ENCODE assay signal across 8 cellular contexts in genomic region chr11:34051349-34052035, GRCh38. TPM values are rescaled to one million over a fixed set of nuclear protein-coding genes. Genes with fewer than 3 reads are reported as not detected.
A peak's percentile ranks its signal among the peaks of the same experiment; 100 is the strongest.
DNase-seq lines count a peak whose midpoint lies in the region; TF ChIP-seq lines count a peak whose summit lies in the region.

CAPRIN1 (plus strand) TSS chr11:34051731; CDS start chr11:34052421, 690 bp downstream.

- peaks cover 36% of the 10 kb centered on the region for H3K4me1 Mint-ChIP-seq in HFFc6 (ENCODE audit: low read depth)
- peaks cover 35% of the 10 kb centered on the region for H3K4me1 Mint-ChIP-seq in activated naive CD4-positive, alpha-beta T cell treated with anti-CD3 and anti-CD28 coated beads, Interleukin-2, amount 10 ng/mL, durations not matched to agents 7 days and 5 days

- H3K4me3 ChIP-seq in SK-N-MC = peak within 1 kb of the TSS; percentile 93

- H3K27me3 Mint-ChIP-seq in HFFc6 (ENCODE audit: insufficient read depth) = peaks cover 3% of the 10 kb centered on the region
- H3K27me3 Mint-ChIP-seq in activated naive CD4-positive, alpha-beta T cell treated with anti-CD3 and anti-CD28 coated beads, Interleukin-2, amount 10 ng/mL, durations not matched to agents 7 days and 5 days = peaks cover 2% of the 10 kb centered on the region

- H3K9me3 Mint-ChIP-seq in HFFc6 = no peaks in the 10 kb centered on the region
- H3K9me3 Mint-ChIP-seq in activated naive CD4-positive, alpha-beta T cell treated with anti-CD3 and anti-CD28 coated beads, Interleukin-2, amount 10 ng/mL, durations not matched to agents 7 days and 5 days = no peaks in the 10 kb centered on the region

- peak within 1 kb of the TSS; percentile 99 for H3K9ac ChIP-seq in SK-N-MC (ENCODE audit: insufficient read length)

- peaks cover 43% of the 10 kb centered on the region for H3K36me3 ChIP-seq in SK-N-MC (ENCODE audit: insufficient read depth, low read length)

- H3K27ac Mint-ChIP-seq in HFFc6 = peak within 1 kb of the TSS; percentile 96
- H3K27ac Mint-ChIP-seq in activated naive CD4-positive, alpha-beta T cell treated with anti-CD3 and anti-CD28 coated beads, Interleukin-2, amount 10 ng/mL, durations not matched to agents 7 days and 5 days = peak within 1 kb of the TSS; percentile 98

- no peaks in the 10 kb centered on the region for H3K9me3 ChIP-seq in SK-N-MC (ENCODE audit: low read depth, low read length)

- DNase-seq in GM03348 (ENCODE audit: low spot score) = peak; percentile 95
- DNase-seq in HFFc6 = peak; percentile 82
- DNase-seq in NCI-H1048 (lab: John Stamatoyannopoulos, UW) = peak; percentile 82
- no peak for DNase-seq in SK-N-MC (ENCODE audit: low read depth, low spot score)
- DNase-seq in activated naive CD4-positive, alpha-beta T cell treated with anti-CD3 and anti-CD28 coated beads, Interleukin-2, amount 10 ng/mL, durations not matched to agents 7 days and 5 days = peak; percentile 89
- peak; percentile 88 for DNase-seq in globus pallidus (ENCODE audit: low spot score)
- DNase-seq in nucleus accumbens (lab: John Stamatoyannopoulos, UW) = peak; percentile 22 to 95 (median 84)
- peak; percentile 84 for DNase-seq in superior temporal gyrus (ENCODE audit: extremely low spot score)

- CTCF ChIA-PET in activated naive CD4-positive, alpha-beta T cell treated with anti-CD3 and anti-CD28 coated beads, Interleukin-2, amount 10 ng/mL, durations not matched to agents 7 days and 5 days (lab: Charles Lee) = interaction anchor here (1.5 to 1.8 kb wide), 3 partner anchors 9 to 64 kb away, joined by 3 to 6 read pairs (median 4); no protein-coding TSS in a partner anchor

- TF ChIP-seq CTCF in HFFc6 (IDR thresholded peaks at IDR 0.05) = no peak; the same call in none of the 2 replicates

- H3K27ac ChIP-seq in SK-N-MC = peak within 1 kb of the TSS; percentile 100

- peaks cover 15% of the 10 kb centered on the region for H3K36me3 Mint-ChIP-seq in HFFc6 (ENCODE audit: low read depth)
- H3K36me3 Mint-ChIP-seq in activated naive CD4-positive, alpha-beta T cell treated with anti-CD3 and anti-CD28 coated beads, Interleukin-2, amount 10 ng/mL, durations not matched to agents 7 days and 5 days = peaks cover 16% of the 10 kb centered on the region

- peak within 1 kb of the TSS; percentile 99 for H3K4me3 Mint-ChIP-seq in HFFc6
- peak within 1 kb of the TSS; percentile 97 for H3K4me3 Mint-ChIP-seq in activated naive CD4-positive, alpha-beta T cell treated with anti-CD3 and anti-CD28 coated beads, Interleukin-2, amount 10 ng/mL, durations not matched to agents 7 days and 5 days

RNA-seq across cellular contexts. Expression of gene CAPRIN1, which starts in this region (rescaled TPM):
- total RNA-seq in HFFc6 (2021; fragmentation: NEBNext Ultra II Directional; extraction: Animal tissue kit (Norgen Biotek cat#: 25700)) = 100 to 1,000 TPM; 275 to 313 (median 300) TPM
